24 cellular contexts compared by ENCODE assay signal in genomic region chr7:2315787-2316186, GRCh38. TPM values are rescaled to one million over a fixed set of nuclear protein-coding genes. Genes with fewer than 3 reads are reported as not detected.
DNase-seq lines count a peak whose midpoint lies in the region; ATAC-seq, FAIRE-seq and TF ChIP-seq lines count a peak whose summit lies in the region.
"Had no signal": no experiment of that assay in that cellular context is flagged by ENCODE, and none has a peak within 500 bp of the region (broad histone marks: within the 10 kb centered on the region; RNA-seq: fewer than 3 reads in every experiment).

No MANE protein-coding gene starts in this region.

- TF ChIP-seq EP300 in A549 (IDR thresholded peaks at IDR 0.05) (no peak), K562 (IDR thresholded peaks at IDR 0.05; ENCODE audit: low read length) (no peak)

- in situ Hi-C loops in K562 (cut with MboI): no loop called here

- CTCF ChIA-PET in A549 (lab: Yijun Ruan, JAX) (no interaction called here), HEK293 (lab: Yijun Ruan, JAX) (no interaction called here), K562 (lab: Yijun Ruan, JAX; ENCODE audit: low intra/inter-chr PET ratio) (no interaction called here), GM10248 (lab: Yijun Ruan, JAX) (no interaction called here)

- TF ChIP-seq CTCF in A549 (IDR thresholded peaks at IDR 0.05): no peak
- no peak for TF ChIP-seq CTCF in HEK293 (tag by site-specific recombination; IDR thresholded peaks at IDR 0.05)
- no peak for TF ChIP-seq CTCF in K562 (IDR thresholded peaks at IDR 0.05 in 2 of 3, conservative IDR thresholded peaks at IDR 0.05 in 1 of 3; ENCODE audit: insufficient read depth in 2 of 3, low read depth in 1 of 3, low read length in 3 of 3)
- no peak for TF ChIP-seq CTCF in GM10248 (IDR thresholded peaks at IDR 0.05; ENCODE audit: control extremely low read depth, extremely low read depth, low read depth, missing control alignments)
- no peak for TF ChIP-seq CTCF in upper lobe of right lung (IDR thresholded peaks at IDR 0.05)

- no peak overlapping the region for H3K14ac ChIP-seq in trophoblast cell (ENCODE audit: low read length)

- no peak overlapping the region for H4K12ac ChIP-seq in trophoblast cell (ENCODE audit: low read depth, low read length)

- no peak overlapping the region for H4K91ac ChIP-seq in trophoblast cell (ENCODE audit: low read depth, low read length)

- H3K9me1 ChIP-seq in K562 (ENCODE audit: control insufficient read depth, insufficient read depth, low read length): peaks cover 2% of the 10 kb centered on the region

- H3K4me2 ChIP-seq in A549 (no peak overlapping the region), K562 (ENCODE audit: insufficient read depth, low read length) (no peak overlapping the region), trophoblast cell (ENCODE audit: low read length) (no peak overlapping the region)

- no peak for ATAC-seq in A549
- ATAC-seq in K562: no peak
- no peak for ATAC-seq in upper lobe of right lung
- ATAC-seq in GM21381 (IDR thresholded peaks at IDR 0.05; ENCODE audit: unreplicated experiment): no peak

- H2AFZ ChIP-seq in K562 (ENCODE audit: low read depth, low read length) (no peak overlapping the region), trophoblast cell (ENCODE audit: insufficient read depth, low read length, poor library complexity) (no peak overlapping the region)

- H4K8ac ChIP-seq in trophoblast cell (ENCODE audit: low read depth, low read length): no peak overlapping the region

- H3K18ac ChIP-seq in trophoblast cell (ENCODE audit: low read length): no peak overlapping the region

- H3K4ac ChIP-seq in trophoblast cell (ENCODE audit: low read depth, low read length): no peak overlapping the region

- TF ChIP-seq POLR2A in A549 (IDR thresholded peaks at IDR 0.05; ENCODE audit: low read length) (no peak), K562 (conservative IDR thresholded peaks at IDR 0.05) (no peak)

- H3K79me1 ChIP-seq in trophoblast cell (ENCODE audit: low read length): peaks cover 3% of the 10 kb centered on the region

- no peak for DNase-seq in A549 (ENCODE audit: low read depth in 1 of 2, low spot score in 1 of 2)
- DNase-seq in K562 (ENCODE audit: extremely low read depth in 1 of 4, low spot score in 3 of 4): no peak
- DNase-seq in trophoblast cell: no peak
- DNase-seq in GM10248 (ENCODE audit: extremely low spot score): no peak
- no peak for DNase-seq in upper lobe of right lung
- DNase-seq: ACHN; BE2C; C1 segment of cervical spinal cord; CD4-positive, alpha-beta memory T cell; CD4-positive, CD25-positive, alpha-beta regulatory T cell; CD8-positive, alpha-beta memory T cell; COR-L47; DMS 273 treated with DMSO at 0.1 percent for 48 hours; DMS153; DMS53; DMS79; DND-41; EL; GDM1 had no signal

- FAIRE-seq in A549 (lab: Jason Lieb, UNC) (no peak), K562 (lab: Jason Lieb, UNC) (no peak)
- FAIRE-seq: GM18507 had no signal

- no peak overlapping the region for H3K9ac ChIP-seq in K562 (ENCODE audit: insufficient read depth in 1 of 2, low read depth in 2 of 2, low read length in 2 of 2)
- H3K9ac ChIP-seq in trophoblast cell (ENCODE audit: low read length): peak overlapping the region; percentile 23
- H3K9ac ChIP-seq: BLaER1 had no signal

- no peak overlapping the region for H2BK5ac ChIP-seq in trophoblast cell (ENCODE audit: low read depth, low read length, poor library complexity)

- H4K20me1 ChIP-seq in K562 (replicated peaks; ENCODE audit: control insufficient read depth, insufficient read depth, low read length): no peaks in the 10 kb centered on the region

- no peak overlapping the region for H2BK12ac ChIP-seq in trophoblast cell (ENCODE audit: low read length)

- no peaks in the 10 kb centered on the region for H3K27me3 ChIP-seq in K562 (ENCODE audit: control insufficient read depth in 2 of 2, insufficient read depth in 2 of 2, low read length in 2 of 2)
- H3K27me3 ChIP-seq in trophoblast cell (ENCODE audit: insufficient read depth, low read length): no peaks in the 10 kb centered on the region
- H3K27me3 ChIP-seq in upper lobe of right lung: no peaks in the 10 kb centered on the region
- H3K27me3 ChIP-seq: BE2C, BLaER1 had no signal

- intact Hi-C loops in K562 (cut with micrococcal nuclease) (no loop called here), upper lobe of right lung (cut with DNase I) (no loop called here)

- no peaks in the 10 kb centered on the region for H3K36me3 ChIP-seq in HEK293 (ENCODE audit: control insufficient read depth in 2 of 2, insufficient read depth in 1 of 2, low read length in 2 of 2)
- peaks cover 3% of the 10 kb centered on the region; the same call in 1 of the 3 replicates for H3K36me3 ChIP-seq in K562 (ENCODE audit: control insufficient read depth, insufficient read depth, low read length)
- H3K36me3 ChIP-seq in trophoblast cell (ENCODE audit: control insufficient read depth in 1 of 2, insufficient read depth in 2 of 2, low read length in 2 of 2): no peaks in the 10 kb centered on the region
- no peaks in the 10 kb centered on the region for H3K36me3 ChIP-seq in upper lobe of right lung
- H3K36me3 ChIP-seq: BE2C, BLaER1 had no signal

- H3K27ac ChIP-seq in A549 (no peak overlapping the region), HEK293 (ENCODE audit: extremely low read depth, low read depth, low read length) (no peak overlapping the region), K562 (ENCODE audit: extremely low read depth, low read depth, low read length) (no peak overlapping the region), trophoblast cell (ENCODE audit: low read depth, low read length) (no peak overlapping the region), upper lobe of right lung (no peak overlapping the region)
- H3K27ac ChIP-seq: 22Rv1, BLaER1 had no signal

- H3K9me3 ChIP-seq in A549: no peaks in the 10 kb centered on the region
- H3K9me3 ChIP-seq in HEK293 (ENCODE audit: control insufficient read depth, insufficient read depth, low read depth, low read length): no peaks in the 10 kb centered on the region
- no peaks in the 10 kb centered on the region for H3K9me3 ChIP-seq in K562 (replicated peaks; ENCODE audit: control insufficient read depth, insufficient read depth, low read depth, low read length)
- peaks cover 4% of the 10 kb centered on the region for H3K9me3 ChIP-seq in trophoblast cell (ENCODE audit: insufficient read depth, low read depth, low read length)
- no peaks in the 10 kb centered on the region for H3K9me3 ChIP-seq in upper lobe of right lung
- H3K9me3 ChIP-seq: BE2C, BLaER1 had no signal

- H2BK120ac ChIP-seq in trophoblast cell (ENCODE audit: insufficient read depth, low read length, poor library complexity): no peak overlapping the region

- WGBS in A549 (ENCODE audit: missing lambda C conversion rate): 4% methylated on average over 1 of the region's 1 CpG
- 27% methylated on average over 1 of the region's 1 CpG for WGBS in K562 (ENCODE audit: insufficient coverage, low coverage, missing lambda C conversion rate)
- no CpG with 5 or more reads among the region's 1 CpG for WGBS in trophoblast cell (ENCODE audit: extremely low coverage, insufficient coverage, insufficient read length)

- POLR2A ChIA-PET in A549 (lab: Yijun Ruan, JAX) (no interaction called here), HEK293 (lab: Yijun Ruan, JAX) (no interaction called here), K562 (lab: Yijun Ruan, JAX) (no interaction called here), GM10248 (lab: Yijun Ruan, JAX) (no interaction called here)

- H3K4me3 ChIP-seq in A549 (no peak overlapping the region), HEK293 (ENCODE audit: low read depth, low read length) (no peak overlapping the region), K562 (no peak overlapping the region), trophoblast cell (ENCODE audit: low read depth, low read length) (no peak overlapping the region), upper lobe of right lung (no peak overlapping the region)
- H3K4me3 ChIP-seq: BLaER1 had no signal

- peaks cover 6% of the 10 kb centered on the region for H3K4me1 ChIP-seq in A549
- H3K4me1 ChIP-seq in HEK293 (ENCODE audit: control insufficient read depth, insufficient read depth, low read length): no peaks in the 10 kb centered on the region
- H3K4me1 ChIP-seq in K562 (replicated peaks in 1 of 2; ENCODE audit: control insufficient read depth in 2 of 2, insufficient read depth in 2 of 2, low read length in 2 of 2): peaks cover 5 to 33% of the 10 kb centered on the region in 2 experiments; a peak in 3 of 5 replicates
- H3K4me1 ChIP-seq in trophoblast cell (ENCODE audit: control insufficient read depth in 1 of 2, insufficient read depth in 2 of 2, low read length in 2 of 2): peaks cover 2 to 13% of the 10 kb centered on the region in 2 experiments
- H3K4me1 ChIP-seq in upper lobe of right lung: peaks cover 12% of the 10 kb centered on the region
- H3K4me1 ChIP-seq: BE2C had no signal

- peaks cover 30% of the 10 kb centered on the region for H3K79me2 ChIP-seq in K562 (ENCODE audit: control insufficient read depth, insufficient read depth, low read length)
- peaks cover 4% of the 10 kb centered on the region for H3K79me2 ChIP-seq in trophoblast cell (ENCODE audit: control insufficient read depth, insufficient read depth, low read length, poor library complexity)

- no TSS peak for BruUV-seq in K562 (replicated peaks; lab: Mats Ljungman, UMichigan)

- TF ChIP-seq RAD21 in A549 (conservative IDR thresholded peaks at IDR 0.05 in 1 of 2, IDR thresholded peaks at IDR 0.05 in 1 of 2) (no peak), K562 (CRISPR knock-in tag; conservative IDR thresholded peaks at IDR 0.05 in 1 of 2, IDR thresholded peaks at IDR 0.05 in 1 of 2) (no peak)

- no peak overlapping the region for H2AK5ac ChIP-seq in trophoblast cell (ENCODE audit: low read length)

- peak overlapping the region; percentile 40 for H3K23ac ChIP-seq in trophoblast cell (ENCODE audit: low read length)

RNA-seq across cellular contexts. Expression of gene SNX8, which starts 1.5 kb away (rescaled TPM):
- polyA plus RNA-seq in A549 (2011; rRNA removed) (36.3 and 36.4 TPM in 2 replicates), A549 (2017; fragmentation: RNase III; extraction: RNeasy Plus Mini Kit Qiagen cat#74134 plus additional on column Dnase treatment) (21.2 to 25.8 TPM (median 25.7 TPM) in 3 replicates), K562 (2011; rRNA removed) (45.7 and 47.0 TPM in 2 replicates), K562 (2014; fragmentation: Illumina TruSeq; extraction: Trizol) (33.3 and 35.4 TPM in 2 replicates), K562 (2014; fragmentation: Nextera tagmentation; extraction: Ambion mirVana) (1 to 10 TPM; 2.7 to 7.7 TPM), K562 (2014; rRNA removed) (17.2 and 32.5 TPM in 2 replicates)
- 55.9 and 70.8 TPM in 2 replicates for polyA plus RNA-seq in A549 (2012; cell fraction: cytosol; rRNA removed)
- 58.1 and 81.5 TPM in 2 replicates for polyA plus RNA-seq in A549 (2012; cell fraction: nucleus; rRNA removed)
- polyA minus RNA-seq in A549 (2011; rRNA and poly(A)+ RNA removed): 72.8 and 82.0 TPM in 2 replicates
- total RNA-seq in K562 (2011; cell fraction: chromatin; rRNA removed; ENCODE audit: low replicate concordance): 26.7 and 72.5 TPM in 2 replicates
- 24.0 and 30.0 TPM in 2 replicates for total RNA-seq in K562 (2011; cell fraction: nucleolus; rRNA removed)
- 21.8 and 23.5 TPM in 2 replicates for total RNA-seq in K562 (2011; cell fraction: nucleoplasm; rRNA removed)
- total RNA-seq in K562 (2014; rRNA removed) (5.5 and 9.1 TPM in 2 replicates), K562 (2014; rRNA removed; fragmentation: Illumina TruSeq; extraction: Trizol) (8.7 and 12.5 TPM in 2 replicates), K562 (2015; rRNA removed; fragmentation: Illumina TruSeq; extraction: Trizol) (15.9 and 16.9 TPM in 2 replicates), K562 (2021) (50.4 and 51.6 TPM in 2 replicates), upper lobe of right lung (60.1 TPM)
- polyA plus RNA-seq in K562 (2011; cell fraction: cytosol; rRNA removed): 23.9 and 55.1 TPM in 2 replicates
- polyA plus RNA-seq in K562 (2011; cell fraction: nucleus; rRNA removed): 30.5 and 42.3 TPM in 2 replicates
- polyA plus RNA-seq in K562 (2012): 35.9 and 57.5 TPM in 2 replicates
- 25.4 and 40.0 TPM in 2 replicates for polyA minus RNA-seq in K562 (2011; rRNA and poly(A)+ RNA removed)
- 16.8 and 32.4 TPM in 2 replicates for polyA minus RNA-seq in K562 (2011; cell fraction: cytosol; rRNA and poly(A)+ RNA removed)
- 11.8 and 17.4 TPM in 2 replicates for polyA minus RNA-seq in K562 (2011; cell fraction: nucleus; rRNA and poly(A)+ RNA removed)
- polyA plus RNA-seq in trophoblast cell (2013): 16.1 and 16.4 TPM in 2 replicates

RNA-seq across cellular contexts. Expression of gene EIF3B, which starts 38.8 kb away (rescaled TPM):
- polyA plus RNA-seq in A549 (2011; rRNA removed) (180 and 219 TPM in 2 replicates), A549 (2017; fragmentation: RNase III; extraction: RNeasy Plus Mini Kit Qiagen cat#74134 plus additional on column Dnase treatment) (206 to 230 TPM (median 207 TPM) in 3 replicates), K562 (2011; rRNA removed) (216 and 279 TPM in 2 replicates), K562 (2014; fragmentation: Illumina TruSeq; extraction: Trizol) (494 and 496 TPM in 2 replicates), K562 (2014; fragmentation: Nextera tagmentation; extraction: Ambion mirVana) (10 to 100 TPM; 25.9 to 57.6 TPM), K562 (2014; rRNA removed) (263 and 278 TPM in 2 replicates)
- polyA plus RNA-seq in A549 (2012; cell fraction: cytosol; rRNA removed): 152 and 156 TPM in 2 replicates
- polyA plus RNA-seq in A549 (2012; cell fraction: nucleus; rRNA removed): 311 and 370 TPM in 2 replicates
- 140 and 153 TPM in 2 replicates for polyA minus RNA-seq in A549 (2011; rRNA and poly(A)+ RNA removed)
- 583 and 880 TPM in 2 replicates for total RNA-seq in K562 (2011; cell fraction: chromatin; rRNA removed; ENCODE audit: low replicate concordance)
- total RNA-seq in K562 (2011; cell fraction: nucleolus; rRNA removed): 353 and 358 TPM in 2 replicates
- 465 and 579 TPM in 2 replicates for total RNA-seq in K562 (2011; cell fraction: nucleoplasm; rRNA removed)
- total RNA-seq in K562 (2014; rRNA removed) (334 and 358 TPM in 2 replicates), K562 (2014; rRNA removed; fragmentation: Illumina TruSeq; extraction: Trizol) (357 and 410 TPM in 2 replicates), K562 (2015; rRNA removed; fragmentation: Illumina TruSeq; extraction: Trizol) (407 and 420 TPM in 2 replicates), K562 (2021) (387 and 416 TPM in 2 replicates), upper lobe of right lung (107 TPM)
- polyA plus RNA-seq in K562 (2011; cell fraction: cytosol; rRNA removed): 139 and 199 TPM in 2 replicates
- 409 and 424 TPM in 2 replicates for polyA plus RNA-seq in K562 (2011; cell fraction: nucleus; rRNA removed)
- 202 and 329 TPM in 2 replicates for polyA plus RNA-seq in K562 (2012)
- 295 and 299 TPM in 2 replicates for polyA minus RNA-seq in K562 (2011; rRNA and poly(A)+ RNA removed)
- polyA minus RNA-seq in K562 (2011; cell fraction: cytosol; rRNA and poly(A)+ RNA removed): 126 and 190 TPM in 2 replicates
- 97.9 and 165 TPM in 2 replicates for polyA minus RNA-seq in K562 (2011; cell fraction: nucleus; rRNA and poly(A)+ RNA removed)
- polyA plus RNA-seq in trophoblast cell (2013): 174 and 182 TPM in 2 replicates
